ENCODE assay signal across 21 cellular contexts in the genomic region with DNA sequence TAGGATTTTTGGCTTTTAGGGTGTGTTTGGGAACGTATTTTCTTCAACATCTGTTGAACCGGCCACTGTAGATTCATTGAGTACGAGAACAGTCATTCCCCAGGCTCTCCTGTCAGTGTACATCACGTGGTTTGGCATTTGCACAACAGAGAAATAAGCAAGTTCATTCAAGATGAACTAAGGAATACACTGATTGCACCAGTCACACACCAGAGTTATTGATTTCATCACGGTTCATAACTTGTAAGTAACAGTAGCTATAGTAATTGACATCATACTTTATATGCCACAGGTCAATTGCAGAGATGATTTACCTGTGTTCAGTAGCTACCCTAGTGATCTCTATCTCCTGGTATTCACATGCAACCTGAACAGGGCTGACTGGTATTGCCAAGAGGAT.
"Had no signal": no experiment of that assay in that cellular context is flagged by ENCODE, and none has a peak within 500 bp of the region (broad histone marks: within the 10 kb centered on the region; RNA-seq: fewer than 3 reads in every experiment).

No MANE protein-coding gene starts in this region.

- H3K9me3 Mint-ChIP-seq: activated CD8-positive, alpha-beta T cell treated with anti-CD3 and anti-CD28 coated beads for 36 hours; activated naive CD4-positive, alpha-beta T cell treated with anti-CD3 and anti-CD28 coated beads, Interleukin-2, amount 10 ng/mL, durations not matched to agents 7 days and 5 days; activated naive CD8-positive, alpha-beta T cell treated with anti-CD3 and anti-CD28 coated beads for 36 hours; activated T-cell treated with anti-CD3 and anti-CD28 coated beads, Interleukin-2, amount 50 U/mL, for 72 hours; activated T-helper 2 cell treated with anti-CD3 and anti-CD28 coated beads, Interferon-gamma antibody, Interleukin-2, Interleukin-4, amounts not matched to agents 10 μg/mL and 5 μg/mL and 100 μg/mL, durations not matched to agents 14 hours and 24 hours and 36 hours; T-helper 1 cell treated with Interleukin-12 subunit alpha and Interleukin-12 subunit beta and Interleukin-4 antibody, amounts not matched to agents 30 μg/mL and 1 μg/mL, for 36 hours had no signal

- H3K4me1 Mint-ChIP-seq: activated naive CD4-positive, alpha-beta T cell treated with anti-CD3 and anti-CD28 coated beads, Interleukin-2, amount 10 ng/mL, durations not matched to agents 7 days and 5 days; activated naive CD8-positive, alpha-beta T cell treated with anti-CD3 and anti-CD28 coated beads for 36 hours had no signal

- H3K36me3 Mint-ChIP-seq: activated naive CD4-positive, alpha-beta T cell treated with anti-CD3 and anti-CD28 coated beads, Interleukin-2, amount 10 ng/mL, durations not matched to agents 7 days and 5 days; activated naive CD8-positive, alpha-beta T cell treated with anti-CD3 and anti-CD28 coated beads for 36 hours had no signal

- H3K27ac Mint-ChIP-seq: activated CD8-positive, alpha-beta T cell treated with anti-CD3 and anti-CD28 coated beads for 36 hours; activated naive CD4-positive, alpha-beta T cell treated with anti-CD3 and anti-CD28 coated beads, Interleukin-2, amount 10 ng/mL, durations not matched to agents 7 days and 5 days; activated naive CD8-positive, alpha-beta T cell treated with anti-CD3 and anti-CD28 coated beads for 36 hours; activated T-cell treated with anti-CD3 and anti-CD28 coated beads, Interleukin-2, amount 50 U/mL, for 72 hours; activated T-helper 2 cell treated with anti-CD3 and anti-CD28 coated beads, Interferon-gamma antibody, Interleukin-2, Interleukin-4, amounts not matched to agents 10 μg/mL and 5 μg/mL and 100 μg/mL, durations not matched to agents 14 hours and 24 hours and 36 hours; T-helper 1 cell treated with Interleukin-12 subunit alpha and Interleukin-12 subunit beta and Interleukin-4 antibody, amounts not matched to agents 30 μg/mL and 1 μg/mL, for 36 hours had no signal

- DNase-seq: activated CD4-positive, alpha-beta T cell treated with anti-CD3 and anti-CD28 coated beads for 4 hours; activated CD8-positive, alpha-beta memory T cell treated with anti-CD3 and anti-CD28 coated beads, Interleukin-2, amount 50 U/mL, for 4 hours; activated CD8-positive, alpha-beta T cell treated with anti-CD3 and anti-CD28 coated beads for 36 hours; activated gamma-delta T cell treated with Interleukin-2 at 50 U/mL for 16 hours; activated naive CD4-positive, alpha-beta T cell treated with anti-CD3 and anti-CD28 coated beads, Interleukin-2, amount 10 ng/mL, durations not matched to agents 7 days and 5 days; activated naive CD8-positive, alpha-beta T cell treated with anti-CD3 and anti-CD28 coated beads for 36 hours; activated T-cell treated with anti-CD3 and anti-CD28 coated beads, Interleukin-2, amount 50 U/mL, for 72 hours; anterior cingulate cortex; Kasumi-1; KBM-7; NCI-H1048; NCI-H146; NCI-H187 treated with DMSO at 0.1 percent for 48 hours; NCI-H2081 treated with DMSO at 0.1 percent for 48 hours; NCI-H446; NCI-H524; PC-3; SHP77 treated with DMSO at 0.1 percent for 48 hours had no signal

- ATAC-seq: activated CD4-positive, CD25-positive, alpha-beta regulatory T cell treated with anti-CD3 and anti-CD28 coated beads, Interleukin-2, amount 50 U/mL, for 24 hours; activated CD8-positive, alpha-beta T cell treated with anti-CD3 and anti-CD28 coated beads for 36 hours; activated T-cell treated with anti-CD3 and anti-CD28 coated beads, Interleukin-2, amount 50 U/mL, for 72 hours; PC-3 had no signal

- H3K27me3 Mint-ChIP-seq: activated CD8-positive, alpha-beta T cell treated with anti-CD3 and anti-CD28 coated beads for 36 hours; activated naive CD4-positive, alpha-beta T cell treated with anti-CD3 and anti-CD28 coated beads, Interleukin-2, amount 10 ng/mL, durations not matched to agents 7 days and 5 days; activated naive CD8-positive, alpha-beta T cell treated with anti-CD3 and anti-CD28 coated beads for 36 hours had no signal

- H3K4me3 Mint-ChIP-seq: activated CD8-positive, alpha-beta T cell treated with anti-CD3 and anti-CD28 coated beads for 36 hours; activated naive CD4-positive, alpha-beta T cell treated with anti-CD3 and anti-CD28 coated beads, Interleukin-2, amount 10 ng/mL, durations not matched to agents 7 days and 5 days; activated naive CD8-positive, alpha-beta T cell treated with anti-CD3 and anti-CD28 coated beads for 36 hours; activated T-cell treated with anti-CD3 and anti-CD28 coated beads, Interleukin-2, amount 50 U/mL, for 72 hours; T-helper 1 cell treated with Interleukin-12 subunit alpha and Interleukin-12 subunit beta and Interleukin-4 antibody, amounts not matched to agents 30 μg/mL and 1 μg/mL, for 36 hours had no signal
